21 cellular contexts compared by ENCODE assay signal in genomic region chr6:89729818-89730217, GRCh38.
DNase-seq lines count a peak whose midpoint lies in the region; ATAC-seq and TF ChIP-seq lines count a peak whose summit lies in the region.
"Had no signal": no experiment of that assay in that cellular context is flagged by ENCODE, and none has a peak within 500 bp of the region (broad histone marks: within the 10 kb centered on the region; RNA-seq: fewer than 3 reads in every experiment).

No MANE protein-coding gene starts in this region.

- H3K4me2 ChIP-seq in neural progenitor cell, result no peak overlapping the region
- H3K4me2 ChIP-seq: PC-9, SK-N-SH had no signal

- no peaks in the 10 kb centered on the region for H3K4me1 ChIP-seq in neural progenitor cell
- H3K4me1 ChIP-seq: sigmoid colon, tibial artery had no signal

- TF ChIP-seq POLR2A in erythroblast (IDR thresholded peaks at IDR 0.05; ENCODE audit: low read length), result no peak

- no peak overlapping the region for H3K4me3 ChIP-seq in neural progenitor cell
- H3K4me3 ChIP-seq: PC-9, sigmoid colon, tibial artery had no signal

- peak overlapping the region; percentile 25 for H3K27ac Mint-ChIP-seq in activated CD4-positive, alpha-beta T cell treated with anti-CD3 and anti-CD28 coated beads, Interleukin-2, amount 10 ng/mL, durations not matched to agents 24 days and 14 days
- H3K27ac Mint-ChIP-seq in nephron progenitor cell, result peak overlapping the region; percentile 41
- no peak overlapping the region for H3K27ac Mint-ChIP-seq in neural progenitor cell
- H3K27ac Mint-ChIP-seq: activated CD4-positive, alpha-beta memory T cell treated with anti-CD3 and anti-CD28 coated beads, Interleukin-2, amount 10 ng/mL, durations not matched to agents 7 days and 5 days had no signal

- H3K79me2 ChIP-seq in neural progenitor cell (ENCODE audit: low read depth), result no peaks in the 10 kb centered on the region

- H3F3A ChIP-seq in neural progenitor cell (ENCODE audit: low read depth), result no peaks in the 10 kb centered on the region

- H3K36me3 ChIP-seq in neural progenitor cell, result peaks cover 9% of the 10 kb centered on the region

- peaks cover 66% of the 10 kb centered on the region for H3K36me3 Mint-ChIP-seq in activated CD4-positive, alpha-beta T cell treated with anti-CD3 and anti-CD28 coated beads, Interleukin-2, amount 10 ng/mL, durations not matched to agents 24 days and 14 days (ENCODE audit: low read depth)
- peaks cover 72% of the 10 kb centered on the region for H3K36me3 Mint-ChIP-seq in nephron progenitor cell (ENCODE audit: low read depth)
- H3K36me3 Mint-ChIP-seq in neural progenitor cell, result peaks cover 36% of the 10 kb centered on the region

- TF ChIP-seq CTCF in nephron progenitor cell (IDR thresholded peaks at IDR 0.05), result no peak
- no peak for TF ChIP-seq CTCF in neural progenitor cell (IDR thresholded peaks at IDR 0.05)

- H3K4me3 Mint-ChIP-seq in activated CD4-positive, alpha-beta T cell treated with anti-CD3 and anti-CD28 coated beads, Interleukin-2, amount 10 ng/mL, durations not matched to agents 24 days and 14 days, result no peak overlapping the region
- H3K4me3 Mint-ChIP-seq in nephron progenitor cell, result no peak overlapping the region
- H3K4me3 Mint-ChIP-seq in neural progenitor cell, result no peak overlapping the region
- H3K4me3 Mint-ChIP-seq: activated CD4-positive, alpha-beta memory T cell treated with anti-CD3 and anti-CD28 coated beads, Interleukin-2, amount 10 ng/mL, durations not matched to agents 7 days and 5 days; CD4-positive, CD25-positive, alpha-beta regulatory T cell had no signal

- H3K9me3 ChIP-seq in neural progenitor cell (ENCODE audit: low read depth), result no peaks in the 10 kb centered on the region
- H3K9me3 ChIP-seq: neutrophil, sigmoid colon, SK-N-SH, tibial artery had no signal

- ATAC-seq in GM21737 (IDR thresholded peaks at IDR 0.05; ENCODE audit: unreplicated experiment) (peak; percentile 71), HG03175 (IDR thresholded peaks at IDR 0.05; ENCODE audit: unreplicated experiment) (peak; percentile 84)

- H3K9ac ChIP-seq in neural progenitor cell, result no peak overlapping the region
- H3K9ac ChIP-seq: SK-N-SH had no signal

- no peak overlapping the region for H3K27ac ChIP-seq in neural progenitor cell
- H3K27ac ChIP-seq: neutrophil, PC-9, sigmoid colon, tibial artery had no signal

- peaks cover 13% of the 10 kb centered on the region for H3K9me3 Mint-ChIP-seq in activated CD4-positive, alpha-beta T cell treated with anti-CD3 and anti-CD28 coated beads, Interleukin-2, amount 10 ng/mL, durations not matched to agents 24 days and 14 days
- H3K9me3 Mint-ChIP-seq in nephron progenitor cell (no peaks in the 10 kb centered on the region), neural progenitor cell (no peaks in the 10 kb centered on the region)
- H3K9me3 Mint-ChIP-seq: activated CD4-positive, alpha-beta memory T cell treated with anti-CD3 and anti-CD28 coated beads, Interleukin-2, amount 10 ng/mL, durations not matched to agents 7 days and 5 days had no signal

- no peak overlapping the region for H2AFZ ChIP-seq in neural progenitor cell (replicated peaks)
- H2AFZ ChIP-seq: PC-9 had no signal

- H3K27me3 ChIP-seq in neural progenitor cell, result no peaks in the 10 kb centered on the region
- H3K27me3 ChIP-seq: neutrophil, sigmoid colon, tibial artery had no signal

- H3K27me3 Mint-ChIP-seq in activated CD4-positive, alpha-beta T cell treated with anti-CD3 and anti-CD28 coated beads, Interleukin-2, amount 10 ng/mL, durations not matched to agents 24 days and 14 days, result no peaks in the 10 kb centered on the region
- no peaks in the 10 kb centered on the region for H3K27me3 Mint-ChIP-seq in nephron progenitor cell (ENCODE audit: low read depth, poor library complexity)
- H3K27me3 Mint-ChIP-seq in neural progenitor cell (ENCODE audit: insufficient read depth, low read depth), result no peaks in the 10 kb centered on the region
- H3K27me3 Mint-ChIP-seq: activated CD4-positive, alpha-beta memory T cell treated with anti-CD3 and anti-CD28 coated beads, Interleukin-2, amount 10 ng/mL, durations not matched to agents 7 days and 5 days; CD4-positive, CD25-positive, alpha-beta regulatory T cell had no signal

- no peak for DNase-seq in activated CD4-positive, alpha-beta T cell treated with anti-CD3 and anti-CD28 coated beads, Interleukin-2, amount 10 ng/mL, durations not matched to agents 24 days and 14 days
- no peak for DNase-seq in activated CD4-positive, alpha-beta T cell treated with anti-CD3 and anti-CD28 coated beads, Interleukin-2, amount 50 U/mL, for 4 hours
- DNase-seq in nephron progenitor cell, result no peak
- no peak for DNase-seq in erythroblast (lab: John Stamatoyannopoulos, UW)
- DNase-seq in neural progenitor cell (ENCODE audit: low spot score), result no peak
- DNase-seq in NCI-H187 (lab: John Stamatoyannopoulos, UW), result no peak
- DNase-seq: activated CD4-positive, alpha-beta memory T cell treated with anti-CD3 and anti-CD28 coated beads, Interleukin-2, amount 10 ng/mL, durations not matched to agents 7 days and 5 days; aorta; CD4-positive, CD25-positive, alpha-beta regulatory T cell; EL; mesendoderm; NCI-H1694; NCI-H526 treated with DMSO at 0.1 percent for 48 hours; PC-9; sigmoid colon; SK-N-SH; stimulated activated CD4-positive, alpha-beta T cell treated with anti-CD3 and anti-CD28 coated beads, Interleukin-4, amount 100 ng/mL, for 1 hour; tibial artery had no signal

- H3K4me1 Mint-ChIP-seq in activated CD4-positive, alpha-beta T cell treated with anti-CD3 and anti-CD28 coated beads, Interleukin-2, amount 10 ng/mL, durations not matched to agents 24 days and 14 days, result peaks cover 3% of the 10 kb centered on the region
- H3K4me1 Mint-ChIP-seq in nephron progenitor cell (no peaks in the 10 kb centered on the region), neural progenitor cell (no peaks in the 10 kb centered on the region)
- H3K4me1 Mint-ChIP-seq: activated CD4-positive, alpha-beta memory T cell treated with anti-CD3 and anti-CD28 coated beads, Interleukin-2, amount 10 ng/mL, durations not matched to agents 7 days and 5 days had no signal

- intact Hi-C loops in activated CD4-positive, alpha-beta T cell treated with anti-CD3 and anti-CD28 coated beads, Interleukin-2, amount 10 ng/mL, durations not matched to agents 24 days and 14 days (cut with micrococcal nuclease), result loop anchor here (5.0 to 10.0 kb wide), 2 partner anchors 45 to 57 kb away; no protein-coding TSS in a partner anchor

- no peaks in the 10 kb centered on the region for H4K20me1 ChIP-seq in neural progenitor cell (ENCODE audit: low read depth)
